ENCODE assay signal across 1 cellular context in genomic region chr14:27181304-27181703, GRCh38.
TF ChIP-seq lines count a peak whose summit lies in the region.

No MANE protein-coding gene starts in this region.

TF ChIP-seq in WTC11, 78 proteins besides CTCF, POLR2A, EP300 and RAD21 (continued from another document):
- TF ChIP-seq, protein P1, sequence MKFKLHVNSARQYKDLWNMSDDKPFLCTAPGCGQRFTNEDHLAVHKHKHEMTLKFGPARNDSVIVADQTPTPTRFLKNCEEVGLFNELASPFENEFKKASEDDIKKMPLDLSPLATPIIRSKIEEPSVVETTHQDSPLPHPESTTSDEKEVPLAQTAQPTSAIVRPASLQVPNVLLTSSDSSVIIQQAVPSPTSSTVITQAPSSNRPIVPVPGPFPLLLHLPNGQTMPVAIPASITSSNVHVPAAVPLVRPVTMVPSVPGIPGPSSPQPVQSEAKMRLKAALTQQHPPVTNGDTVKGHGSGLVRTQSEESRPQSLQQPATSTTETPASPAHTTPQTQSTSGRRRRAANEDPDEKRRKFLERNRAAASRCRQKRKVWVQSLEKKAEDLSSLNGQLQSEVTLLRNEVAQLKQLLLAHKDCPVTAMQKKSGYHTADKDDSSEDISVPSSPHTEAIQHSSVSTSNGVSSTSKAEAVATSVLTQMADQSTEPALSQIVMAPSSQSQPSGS (CRISPR knock-in tag; IDR thresholded peaks at IDR 0.05; ENCODE audit: borderline replicate concordance, low read depth): no peak
- TF ChIP-seq TCF7 (CRISPR knock-in tag; IDR thresholded peaks at IDR 0.05; ENCODE audit: low read depth) (no peak), PRRX2 (CRISPR knock-in tag; IDR thresholded peaks at IDR 0.05) (no peak), ZNF416 (CRISPR knock-in tag; IDR thresholded peaks at IDR 0.05) (no peak), FOXP1 (CRISPR knock-in tag; IDR thresholded peaks at IDR 0.05; ENCODE audit: borderline replicate concordance) (no peak), NR3C1 (CRISPR knock-in tag; conservative IDR thresholded peaks at IDR 0.05; ENCODE audit: low read depth) (no peak), ZNF263 (CRISPR knock-in tag; IDR thresholded peaks at IDR 0.05; ENCODE audit: low read depth) (no peak), MXD4 (CRISPR knock-in tag; IDR thresholded peaks at IDR 0.05; ENCODE audit: borderline replicate concordance) (no peak), JAZF1 (CRISPR knock-in tag; IDR thresholded peaks at IDR 0.05) (no peak), MYBL2 (CRISPR knock-in tag; IDR thresholded peaks at IDR 0.05) (no peak), ZNF512 (CRISPR knock-in tag; IDR thresholded peaks at IDR 0.05; ENCODE audit: borderline replicate concordance) (no peak)
- TF ChIP-seq, protein P2, sequence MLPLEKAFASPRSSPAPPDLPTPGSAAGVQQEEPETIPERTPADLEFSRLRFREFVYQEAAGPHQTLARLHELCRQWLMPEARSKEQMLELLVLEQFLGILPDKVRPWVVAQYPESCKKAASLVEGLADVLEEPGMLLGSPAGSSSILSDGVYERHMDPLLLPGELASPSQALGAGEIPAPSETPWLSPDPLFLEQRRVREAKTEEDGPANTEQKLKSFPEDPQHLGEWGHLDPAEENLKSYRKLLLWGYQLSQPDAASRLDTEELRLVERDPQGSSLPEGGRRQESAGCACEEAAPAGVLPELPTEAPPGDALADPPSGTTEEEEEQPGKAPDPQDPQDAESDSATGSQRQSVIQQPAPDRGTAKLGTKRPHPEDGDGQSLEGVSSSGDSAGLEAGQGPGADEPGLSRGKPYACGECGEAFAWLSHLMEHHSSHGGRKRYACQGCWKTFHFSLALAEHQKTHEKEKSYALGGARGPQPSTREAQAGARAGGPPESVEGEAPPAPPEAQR (CRISPR knock-in tag; IDR thresholded peaks at IDR 0.05): no peak
- TF ChIP-seq, protein P3, sequence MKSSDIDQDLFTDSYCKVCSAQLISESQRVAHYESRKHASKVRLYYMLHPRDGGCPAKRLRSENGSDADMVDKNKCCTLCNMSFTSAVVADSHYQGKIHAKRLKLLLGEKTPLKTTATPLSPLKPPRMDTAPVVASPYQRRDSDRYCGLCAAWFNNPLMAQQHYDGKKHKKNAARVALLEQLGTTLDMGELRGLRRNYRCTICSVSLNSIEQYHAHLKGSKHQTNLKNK (CRISPR knock-in tag; IDR thresholded peaks at IDR 0.05): no peak
